12 cellular contexts compared by ENCODE assay signal in genomic region chr13:45368571-45368970, GRCh38. TPM values are rescaled to one million over a fixed set of nuclear protein-coding genes. Genes with fewer than 3 reads are reported as not detected.
DNase-seq lines count a peak whose midpoint lies in the region; ATAC-seq and TF ChIP-seq lines count a peak whose summit lies in the region.
"Had no signal": no experiment of that assay in that cellular context is flagged by ENCODE, and none has a peak within 500 bp of the region (broad histone marks: within the 10 kb centered on the region; RNA-seq: fewer than 3 reads in every experiment).

No MANE protein-coding gene starts in this region.

- TF ChIP-seq EP300 in suprapubic skin (IDR thresholded peaks at IDR 0.05), result no peak

- TF ChIP-seq POLR2A in esophagus squamous epithelium (IDR thresholded peaks at IDR 0.05) (no peak), suprapubic skin (IDR thresholded peaks at IDR 0.05) (no peak)

- peak overlapping the region; percentile 92 for H3K27ac Mint-ChIP-seq in activated T-cell treated with anti-CD3 and anti-CD28 coated beads, Interleukin-2, amount 50 U/mL, for 24 hours
- H3K27ac Mint-ChIP-seq in activated CD4-positive, alpha-beta memory T cell treated with anti-CD3 and anti-CD28 coated beads for 36 hours, result peak overlapping the region; percentile 85

- ATAC-seq in GM19328 (IDR thresholded peaks at IDR 0.05; ENCODE audit: unreplicated experiment) (no peak), HG02763 (IDR thresholded peaks at IDR 0.05; ENCODE audit: unreplicated experiment) (no peak)
- ATAC-seq: Panc1 had no signal

- H3K36me3 ChIP-seq in esophagus squamous epithelium (peaks cover 0 to 6% (median 0%) of the 10 kb centered on the region in 3 donors), suprapubic skin (peaks cover 6% of the 10 kb centered on the region)
- H3K36me3 ChIP-seq: adrenal gland had no signal

- H3K27ac ChIP-seq in esophagus squamous epithelium (peak overlapping the region; percentile 7 to 91 (median 80)), suprapubic skin (peak overlapping the region; percentile 55)
- H3K27ac ChIP-seq: adrenal gland had no signal

- TF ChIP-seq CTCF in esophagus squamous epithelium (IDR thresholded peaks at IDR 0.05), result no peak
- TF ChIP-seq CTCF in suprapubic skin (IDR thresholded peaks at IDR 0.05), result no peak

- peaks cover 25% of the 10 kb centered on the region for H3K36me3 Mint-ChIP-seq in activated T-cell treated with anti-CD3 and anti-CD28 coated beads, Interleukin-2, amount 50 U/mL, for 24 hours (ENCODE audit: low read depth)
- H3K36me3 Mint-ChIP-seq in activated CD4-positive, alpha-beta memory T cell treated with anti-CD3 and anti-CD28 coated beads for 36 hours, result peaks cover 15% of the 10 kb centered on the region

- POLR2A ChIA-PET in activated CD4-positive, alpha-beta memory T cell treated with anti-CD3 and anti-CD28 coated beads for 36 hours (lab: Charles Lee), result interaction anchor here (0.8 to 2.7 kb wide), 5 partner anchors 20 to 49 kb away, joined by 3 to 31 read pairs (median 11); partner anchors contain the start of genes SLC25A30 and TPT1

- H3K4me1 Mint-ChIP-seq in activated T-cell treated with anti-CD3 and anti-CD28 coated beads, Interleukin-2, amount 50 U/mL, for 24 hours (ENCODE audit: low read depth), result peaks cover 57% of the 10 kb centered on the region
- peaks cover 44% of the 10 kb centered on the region for H3K4me1 Mint-ChIP-seq in activated CD4-positive, alpha-beta memory T cell treated with anti-CD3 and anti-CD28 coated beads for 36 hours (ENCODE audit: low read depth)

- WGBS in esophagus squamous epithelium, 2 donors, result 8 to 11% methylated on average over 3 of the region's 3 CpGs
- WGBS in suprapubic skin, result 40% methylated on average over 3 of the region's 3 CpGs

- H3K9me3 ChIP-seq in esophagus squamous epithelium (no peaks in the 10 kb centered on the region), suprapubic skin (no peaks in the 10 kb centered on the region)
- H3K9me3 ChIP-seq: adrenal gland had no signal

- no peak for DNase-seq in activated T-cell treated with anti-CD3 and anti-CD28 coated beads, Interleukin-2, amount 50 U/mL, for 24 hours
- DNase-seq in activated T-cell treated with anti-CD3 and anti-CD28 coated beads for 4 hours, result no peak
- DNase-seq in activated CD4-positive, alpha-beta memory T cell treated with anti-CD3 and anti-CD28 coated beads for 36 hours, result peak; percentile 17
- DNase-seq in esophagus squamous epithelium (lab: John Stamatoyannopoulos, UW), result no peak
- no peak for DNase-seq in suprapubic skin (ENCODE audit: low spot score in 2 of 2)
- DNase-seq in cortex of kidney (lab: John Stamatoyannopoulos, UW), result no peak
- DNase-seq: activated CD4-positive, CD25-positive, alpha-beta regulatory T cell; adrenal gland; NCI-H2171 had no signal

- no peaks in the 10 kb centered on the region for H3K27me3 ChIP-seq in esophagus squamous epithelium
- no peaks in the 10 kb centered on the region for H3K27me3 ChIP-seq in suprapubic skin
- H3K27me3 ChIP-seq: adrenal gland had no signal

- intact Hi-C loops in activated CD4-positive, alpha-beta memory T cell treated with anti-CD3 and anti-CD28 coated beads for 36 hours (cut with micrococcal nuclease), result loop anchor here (5.0 to 10.0 kb wide), 2 partner anchors 36 to 146 kb away; no protein-coding TSS in a partner anchor
- intact Hi-C loops in esophagus squamous epithelium (cut with DNase I), result no loop called here

- no peak overlapping the region for H3K4me3 ChIP-seq in esophagus squamous epithelium
- no peak overlapping the region for H3K4me3 ChIP-seq in suprapubic skin
- H3K4me3 ChIP-seq: adrenal gland had no signal

- H3K4me1 ChIP-seq in esophagus squamous epithelium, result peaks cover 13 to 74% (median 27%) of the 10 kb centered on the region in 3 donors
- peaks cover 27% of the 10 kb centered on the region for H3K4me1 ChIP-seq in suprapubic skin

- peak overlapping the region; percentile 0 for H3K4me3 Mint-ChIP-seq in activated T-cell treated with anti-CD3 and anti-CD28 coated beads, Interleukin-2, amount 50 U/mL, for 24 hours
- H3K4me3 Mint-ChIP-seq in activated CD4-positive, alpha-beta memory T cell treated with anti-CD3 and anti-CD28 coated beads for 36 hours, result no peak overlapping the region

- H3K27me3 Mint-ChIP-seq in activated T-cell treated with anti-CD3 and anti-CD28 coated beads, Interleukin-2, amount 50 U/mL, for 24 hours, result no peaks in the 10 kb centered on the region
- no peaks in the 10 kb centered on the region for H3K27me3 Mint-ChIP-seq in activated CD4-positive, alpha-beta memory T cell treated with anti-CD3 and anti-CD28 coated beads for 36 hours

- CTCF ChIA-PET in activated CD4-positive, alpha-beta memory T cell treated with anti-CD3 and anti-CD28 coated beads for 36 hours (lab: Charles Lee), result interaction anchor here (1.0 to 3.6 kb wide), 5 partner anchors 25 to 59 kb away, joined by 3 to 18 read pairs (median 6); partner anchors contain the start of gene SLC25A30

- H3K9me3 Mint-ChIP-seq in activated T-cell treated with anti-CD3 and anti-CD28 coated beads, Interleukin-2, amount 50 U/mL, for 24 hours, result no peaks in the 10 kb centered on the region
- H3K9me3 Mint-ChIP-seq in activated CD4-positive, alpha-beta memory T cell treated with anti-CD3 and anti-CD28 coated beads for 36 hours, result peaks cover 6% of the 10 kb centered on the region

RNA-seq across cellular contexts. Expression of gene TPT1, which starts 27.6 kb away (rescaled TPM):
- total RNA-seq in activated CD4-positive, alpha-beta memory T cell treated with anti-CD3 and anti-CD28 coated beads for 36 hours, result 1,000 to 10,000 TPM; 3,227 to 3,264 TPM
- total RNA-seq in esophagus squamous epithelium (1,000 to 10,000 TPM; 2,183 to 3,899 (median 2,784) TPM), suprapubic skin (1,000 to 10,000 TPM; 1,947 to 2,729 (median 2,521) TPM)

RNA-seq across cellular contexts. Expression of gene SLC25A30, which starts 49.6 kb away (rescaled TPM):
- total RNA-seq in activated CD4-positive, alpha-beta memory T cell treated with anti-CD3 and anti-CD28 coated beads for 36 hours, result 10 to 100 TPM; 14.6 to 15.3 TPM
- 1 to 10 TPM; 1.7 to 6.7 (median 5.8) TPM for total RNA-seq in esophagus squamous epithelium
- 10 to 100 TPM in 3 of 4 donors, 1 to 10 TPM in 1; 9.9 to 20.3 (median 16.1) TPM for total RNA-seq in suprapubic skin
